8 cellular contexts compared by ENCODE assay signal in the genomic region with DNA sequence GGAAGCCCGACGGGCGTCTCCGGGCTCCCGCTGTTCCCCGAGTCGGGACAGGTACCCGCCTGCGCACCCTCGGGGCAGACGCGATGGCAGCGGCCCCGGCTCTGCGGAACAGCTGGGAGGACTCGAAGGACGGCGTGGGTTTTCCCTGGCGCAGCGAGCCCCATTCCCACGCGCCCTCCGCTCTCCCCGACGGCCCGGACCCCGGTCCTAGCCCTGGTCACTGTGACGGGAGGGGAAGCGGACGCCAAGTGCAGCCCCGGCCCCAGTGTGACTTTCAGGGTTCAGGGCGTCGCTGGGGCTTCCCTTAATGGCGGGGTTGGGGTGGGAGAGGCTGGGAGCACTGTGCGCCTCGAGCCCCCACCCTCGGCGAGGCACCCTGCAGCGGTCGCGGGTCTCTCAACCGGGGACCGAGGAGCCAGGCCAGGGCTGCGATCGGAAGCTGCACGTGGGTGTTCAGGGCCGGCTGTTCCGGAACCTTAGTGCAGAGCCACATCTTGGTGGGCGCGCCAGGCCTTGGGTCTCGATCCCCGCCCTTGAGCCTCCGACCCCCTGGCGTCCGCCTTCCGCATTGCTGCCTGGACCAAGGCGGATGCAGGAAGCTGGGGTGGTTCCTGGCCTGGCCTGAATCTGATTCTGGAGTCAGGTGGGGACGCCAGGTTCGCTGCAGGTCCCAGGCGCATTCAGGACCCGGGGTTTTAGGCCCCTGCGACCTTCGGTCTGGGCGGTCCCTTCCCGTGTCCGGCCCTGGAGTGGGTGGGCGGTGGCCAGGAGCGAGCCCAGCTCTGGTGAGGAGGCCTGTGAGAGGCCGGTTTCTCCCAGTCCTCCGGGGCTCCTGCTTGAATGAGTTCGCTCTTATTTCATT.
DNase-seq lines count a peak whose midpoint lies in the region; TF ChIP-seq lines count a peak whose summit lies in the region.

No MANE protein-coding gene starts in this region.

- peaks cover 4% of the 10 kb centered on the region for H3K4me1 Mint-ChIP-seq in activated naive CD4-positive, alpha-beta T cell treated with anti-CD3 and anti-CD28 coated beads, Interleukin-2, amount 50 U/mL, for 24 hours

- H3K9me3 Mint-ChIP-seq in activated naive CD4-positive, alpha-beta T cell treated with anti-CD3 and anti-CD28 coated beads, Interleukin-2, amount 50 U/mL, for 24 hours: no peaks in the 10 kb centered on the region

- no peak for TF ChIP-seq CTCF in HEK293 (tag by site-specific recombination; IDR thresholded peaks at IDR 0.05)

- CTCF ChIA-PET in HEK293 (lab: Yijun Ruan, JAX): interaction anchor here (0.6 to 1.2 kb wide), 3 partner anchors 16 to 167 kb away, joined by 3 read pairs; no protein-coding TSS in a partner anchor

- H3K36me3 Mint-ChIP-seq in activated naive CD4-positive, alpha-beta T cell treated with anti-CD3 and anti-CD28 coated beads, Interleukin-2, amount 50 U/mL, for 24 hours: no peaks in the 10 kb centered on the region

- no peaks in the 10 kb centered on the region for H3K9me3 ChIP-seq in HEK293 (ENCODE audit: control insufficient read depth, insufficient read depth, low read depth, low read length)
- no peaks in the 10 kb centered on the region for H3K9me3 ChIP-seq in iPS-18c (ENCODE audit: control insufficient read depth, insufficient read depth, low read length)

- DNase-seq in stimulated activated CD8-positive, alpha-beta memory T cell treated with anti-CD3 and anti-CD28 coated beads, Interleukin-4, amount 100 ng/mL, for 24 hours (ENCODE audit: low read depth): peak; percentile 30
- no peak for DNase-seq in NCI-H1436 (lab: John Stamatoyannopoulos, UW)
- no peak for DNase-seq in NCI-H748 (lab: John Stamatoyannopoulos, UW; ENCODE audit: unreplicated experiment)
- no peak for DNase-seq in NCI-H748 treated with DMSO at 0.1 percent for 48 hours (lab: John Stamatoyannopoulos, UW)
- no peak for DNase-seq in NCI-H187 (lab: John Stamatoyannopoulos, UW)

- no peak overlapping the region for H3K27ac Mint-ChIP-seq in activated naive CD4-positive, alpha-beta T cell treated with anti-CD3 and anti-CD28 coated beads, Interleukin-2, amount 50 U/mL, for 24 hours

- POLR2A ChIA-PET in HEK293 (lab: Yijun Ruan, JAX): interaction anchor here (1.4 to 1.9 kb wide), 2 partner anchors 18 to 57 kb away, joined by 3 to 5 read pairs; no protein-coding TSS in a partner anchor

- no peaks in the 10 kb centered on the region; a peak in 1 of 3 replicates for H3K36me3 ChIP-seq in HEK293 (ENCODE audit: control insufficient read depth in 2 of 2, insufficient read depth in 1 of 2, low read length in 2 of 2)

- H3K27ac ChIP-seq in HEK293 (ENCODE audit: extremely low read depth, low read depth, low read length): peak overlapping the region; percentile 9; the same call in 1 of the 2 replicates

- H3K4me3 ChIP-seq in HEK293 (ENCODE audit: low read depth, low read length) (no peak overlapping the region), iPS-18c (ENCODE audit: insufficient read depth, low read depth, low read length) (peak overlapping the region; percentile 28; the same call in 1 of the 2 replicates)

- H3K27me3 Mint-ChIP-seq in activated naive CD4-positive, alpha-beta T cell treated with anti-CD3 and anti-CD28 coated beads, Interleukin-2, amount 50 U/mL, for 24 hours: no peaks in the 10 kb centered on the region

- H3K4me1 ChIP-seq in HEK293 (ENCODE audit: control insufficient read depth, insufficient read depth, low read length): no peaks in the 10 kb centered on the region

- H3K4me3 Mint-ChIP-seq in activated naive CD4-positive, alpha-beta T cell treated with anti-CD3 and anti-CD28 coated beads, Interleukin-2, amount 50 U/mL, for 24 hours: peak overlapping the region; percentile 73

TF ChIP-seq in HEK293, 187 proteins besides CTCF, POLR2A, EP300 and RAD21:
- 0 out of 2 replicates have a peak, but pooled peaks have one; percentile 24 for TF ChIP-seq ZNF600 (tag by site-specific recombination; IDR thresholded peaks at IDR 0.05)
- TF ChIP-seq, protein P1, sequence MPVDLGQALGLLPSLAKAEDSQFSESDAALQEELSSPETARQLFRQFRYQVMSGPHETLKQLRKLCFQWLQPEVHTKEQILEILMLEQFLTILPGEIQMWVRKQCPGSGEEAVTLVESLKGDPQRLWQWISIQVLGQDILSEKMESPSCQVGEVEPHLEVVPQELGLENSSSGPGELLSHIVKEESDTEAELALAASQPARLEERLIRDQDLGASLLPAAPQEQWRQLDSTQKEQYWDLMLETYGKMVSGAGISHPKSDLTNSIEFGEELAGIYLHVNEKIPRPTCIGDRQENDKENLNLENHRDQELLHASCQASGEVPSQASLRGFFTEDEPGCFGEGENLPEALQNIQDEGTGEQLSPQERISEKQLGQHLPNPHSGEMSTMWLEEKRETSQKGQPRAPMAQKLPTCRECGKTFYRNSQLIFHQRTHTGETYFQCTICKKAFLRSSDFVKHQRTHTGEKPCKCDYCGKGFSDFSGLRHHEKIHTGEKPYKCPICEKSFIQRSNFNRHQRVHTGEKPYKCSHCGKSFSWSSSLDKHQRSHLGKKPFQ (tag by site-specific recombination; IDR thresholded peaks at IDR 0.05): no peak
- TF ChIP-seq MEIS1 (CRISPR knock-in tag; IDR thresholded peaks at IDR 0.05; ENCODE audit: borderline replicate concordance): no peak
- no peak for TF ChIP-seq ZNF76 (tag by site-specific recombination; IDR thresholded peaks at IDR 0.05; ENCODE audit: borderline replicate concordance, low read depth)
- TF ChIP-seq REPIN1 (tag by site-specific recombination; IDR thresholded peaks at IDR 0.05; ENCODE audit: low read depth): no peak
- TF ChIP-seq ZSCAN16 (tag by site-specific recombination; IDR thresholded peaks at IDR 0.05): no peak
- no peak for TF ChIP-seq EGR2 (tag by site-specific recombination; IDR thresholded peaks at IDR 0.05; ENCODE audit: low read depth)
- peak; percentile 10; the same call in 1 of the 2 replicates for TF ChIP-seq SP2 (tag by site-specific recombination; IDR thresholded peaks at IDR 0.05)
